ENCODE assay signal across 25 cellular contexts in the genomic region with DNA sequence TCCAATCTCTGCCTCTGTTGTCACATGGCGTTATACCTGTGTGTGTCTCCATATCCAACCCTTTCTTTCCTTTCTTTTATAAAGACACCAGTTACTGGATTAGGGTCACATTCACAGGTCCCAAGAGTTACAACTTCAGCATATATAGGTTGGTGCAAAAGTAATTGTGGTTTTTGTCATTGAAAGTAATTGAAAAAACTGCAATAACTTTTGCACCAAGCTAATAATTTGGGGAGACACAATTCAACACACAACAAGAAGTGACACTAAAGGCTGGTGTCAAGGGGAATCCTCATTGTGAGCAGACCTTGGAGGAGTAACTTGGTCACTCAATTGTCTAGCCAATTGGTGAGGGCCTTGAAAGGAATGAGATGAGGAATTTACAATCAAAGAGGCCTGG.
"Had no signal": no experiment of that assay in that cellular context is flagged by ENCODE, and none has a peak within 500 bp of the region (broad histone marks: within the 10 kb centered on the region; RNA-seq: fewer than 3 reads in every experiment).

No MANE protein-coding gene starts in this region.

- DNase-seq: dermis blood vessel endothelial cell; dorsolateral prefrontal cortex; effector CD4-positive, alpha-beta T cell; effector memory CD4-positive, alpha-beta T cell; foreskin keratinocyte; heart left ventricle; hypothalamus; immature natural killer cell; islet precursor cell; kidney; kidney glomerular epithelial cell; left colon; left ventricle myocardium superior; lower lobe of right lung; mesenchymal stem cell; mucosa of descending colon; naive B cell had no signal

- H3K4me3 Mint-ChIP-seq: immature natural killer cell, mesothelial cell of epicardium, naive B cell had no signal

- H3K4me1 Mint-ChIP-seq: immature natural killer cell, mesothelial cell of epicardium, naive B cell had no signal

- H3K79me2 ChIP-seq: hepatocyte had no signal

- H3K4me3 ChIP-seq: coronary artery, dorsolateral prefrontal cortex, esophagus muscularis mucosa, gastroesophageal sphincter, heart left ventricle, hepatocyte, lower lobe of right lung, mucosa of descending colon had no signal

- H3K9me3 ChIP-seq: esophagus muscularis mucosa, gastroesophageal sphincter, heart left ventricle, lower lobe of right lung, mucosa of descending colon had no signal

- H3K4me1 ChIP-seq: esophagus muscularis mucosa, foreskin keratinocyte, gastroesophageal sphincter, heart left ventricle, lower lobe of right lung had no signal

- FAIRE-seq: colon, frontal cortex, kidney had no signal

- H3K36me3 ChIP-seq: esophagus muscularis mucosa, gastroesophageal sphincter, heart left ventricle, lower lobe of right lung had no signal

- H3K27ac Mint-ChIP-seq: immature natural killer cell, mesothelial cell of epicardium had no signal

- H3K36me3 Mint-ChIP-seq: immature natural killer cell, mesothelial cell of epicardium, naive B cell had no signal

- ATAC-seq: foreskin keratinocyte, gastroesophageal sphincter, heart left ventricle, left colon, left lobe of liver, left ventricle myocardium superior, lower lobe of right lung, mucosa of descending colon had no signal

- H3K4me2 ChIP-seq: hepatocyte had no signal

- H3K27me3 Mint-ChIP-seq: naive B cell had no signal

- H2AFZ ChIP-seq: hepatocyte had no signal

- H3K27me3 ChIP-seq: dorsolateral prefrontal cortex, esophagus muscularis mucosa, foreskin keratinocyte, gastroesophageal sphincter, heart left ventricle, hepatocyte had no signal

- H3K27ac ChIP-seq: coronary artery, dorsolateral prefrontal cortex, esophagus muscularis mucosa, foreskin keratinocyte, gastroesophageal sphincter, heart left ventricle, hepatocyte, lower lobe of right lung had no signal
